ENCODE assay signal across 9 cellular contexts in genomic region chr17:48444531-48445247, GRCh38. TPM values are rescaled to one million over a fixed set of nuclear protein-coding genes. Genes with fewer than 3 reads are reported as not detected.
DNase-seq lines count a peak whose midpoint lies in the region; ATAC-seq and TF ChIP-seq lines count a peak whose summit lies in the region.
"Had no signal": no experiment of that assay in that cellular context is flagged by ENCODE, and none has a peak within 500 bp of the region (broad histone marks: within the 10 kb centered on the region; RNA-seq: fewer than 3 reads in every experiment).

No MANE protein-coding gene starts in this region.

- H3K27me3 ChIP-seq in DOHH2 (ENCODE audit: control insufficient read depth, low read length), result peaks cover 18% of the 10 kb centered on the region
- H3K27me3 ChIP-seq in Karpas-422 (ENCODE audit: low read length), result no peaks in the 10 kb centered on the region
- no peaks in the 10 kb centered on the region for H3K27me3 ChIP-seq in ascending aorta

- peaks cover 5% of the 10 kb centered on the region; the same call in 1 of the 2 replicates for H3F3A ChIP-seq in DOHH2 (ENCODE audit: control insufficient read depth, insufficient read depth)

- no peaks in the 10 kb centered on the region for H3K36me3 Mint-ChIP-seq in activated T-cell treated with anti-CD3 and anti-CD28 coated beads, Interleukin-2, amount 50 U/mL, for 72 hours (ENCODE audit: insufficient read depth in 2 of 2)
- no peaks in the 10 kb centered on the region for H3K36me3 Mint-ChIP-seq in natural killer cell

- H3K36me3 ChIP-seq in DOHH2 (ENCODE audit: control insufficient read depth, low read length) (no peaks in the 10 kb centered on the region), Karpas-422 (ENCODE audit: insufficient read depth, low read length) (no peaks in the 10 kb centered on the region), ascending aorta (no peaks in the 10 kb centered on the region)

- H3K9me3 ChIP-seq in DOHH2 (ENCODE audit: control insufficient read depth, insufficient read depth, low read length) (no peaks in the 10 kb centered on the region), Karpas-422 (ENCODE audit: low read length) (no peaks in the 10 kb centered on the region), ascending aorta (no peaks in the 10 kb centered on the region)

- intact Hi-C loops in natural killer cell (cut with micrococcal nuclease) (loop anchor here (1.0 to 10.0 kb wide), 3 partner anchors 9 to 397 kb away; partner anchors contain the start of gene NFE2L1), ascending aorta (cut with DNase I) (no loop called here)

- peaks cover 63% of the 10 kb centered on the region for H3K4me1 Mint-ChIP-seq in activated T-cell treated with anti-CD3 and anti-CD28 coated beads, Interleukin-2, amount 50 U/mL, for 72 hours (ENCODE audit: low read depth)
- peaks cover 56 to 60% of the 10 kb centered on the region in 2 donors for H3K4me1 Mint-ChIP-seq in natural killer cell

- H2AFZ ChIP-seq in Karpas-422 (ENCODE audit: low read length), result peak overlapping the region; percentile 64

- H3K27ac ChIP-seq in DOHH2 (ENCODE audit: low read depth, low read length) (no peak overlapping the region), Karpas-422 (ENCODE audit: low read length) (peak overlapping the region; percentile 89), ascending aorta (no peak overlapping the region)

- H3K9me3 Mint-ChIP-seq in activated T-cell treated with anti-CD3 and anti-CD28 coated beads, Interleukin-2, amount 50 U/mL, for 72 hours, result peaks cover 3 to 6% of the 10 kb centered on the region in 2 donors
- peaks cover 6 to 8% of the 10 kb centered on the region in 2 donors for H3K9me3 Mint-ChIP-seq in natural killer cell

- H3K9me2 ChIP-seq in DOHH2 (replicated peaks; ENCODE audit: control insufficient read depth, low read length), result no peaks in the 10 kb centered on the region
- no peaks in the 10 kb centered on the region for H3K9me2 ChIP-seq in Karpas-422 (replicated peaks; ENCODE audit: insufficient read depth, low read length)

- H3K9ac ChIP-seq in Karpas-422 (ENCODE audit: low read length), result peak overlapping the region; percentile 69

- H3K27ac Mint-ChIP-seq in activated T-cell treated with anti-CD3 and anti-CD28 coated beads, Interleukin-2, amount 50 U/mL, for 72 hours, result peak overlapping the region; percentile 55
- H3K27ac Mint-ChIP-seq in natural killer cell, result peak overlapping the region; percentile 82 to 84

- peak; percentile 82 for DNase-seq in Karpas-422
- peak; percentile 34 to 37 for DNase-seq in activated T-cell treated with anti-CD3 and anti-CD28 coated beads, Interleukin-2, amount 50 U/mL, for 72 hours
- DNase-seq in natural killer cell, result no peak
- no peak for DNase-seq in ascending aorta (ENCODE audit: low spot score in 2 of 2)
- DNase-seq in activated effector memory CD4-positive, alpha-beta T cell treated with anti-CD3 and anti-CD28 coated beads, Interleukin-2, amount 50 U/mL, for 16 hours, result no peak
- no peak for DNase-seq in iPS-NIHi11 (ENCODE audit: low spot score)
- DNase-seq: NCI-H1930 had no signal

- H3K4me3 ChIP-seq in DOHH2 (ENCODE audit: low read length) (no peak overlapping the region), Karpas-422 (ENCODE audit: low read length) (peak overlapping the region; percentile 59), ascending aorta (no peak overlapping the region)

- peak overlapping the region; percentile 24 for H3K4me2 ChIP-seq in DOHH2 (ENCODE audit: low read length)
- H3K4me2 ChIP-seq in Karpas-422 (ENCODE audit: low read depth, low read length, poor library complexity, severe bottlenecking), result peak overlapping the region; percentile 69

- H3K27me3 Mint-ChIP-seq in activated T-cell treated with anti-CD3 and anti-CD28 coated beads, Interleukin-2, amount 50 U/mL, for 72 hours (ENCODE audit: low read depth), result no peaks in the 10 kb centered on the region
- H3K27me3 Mint-ChIP-seq in natural killer cell (ENCODE audit: low read depth in 2 of 2), result no peaks in the 10 kb centered on the region

- H3K79me2 ChIP-seq in DOHH2 (ENCODE audit: control insufficient read depth, low read length), result no peaks in the 10 kb centered on the region
- H3K79me2 ChIP-seq in Karpas-422 (ENCODE audit: low read length), result no peaks in the 10 kb centered on the region

- TF ChIP-seq CTCF in DOHH2 (IDR thresholded peaks at IDR 0.05; ENCODE audit: low read depth, low read length, poor library complexity, severe bottlenecking), result no peak
- no peak for TF ChIP-seq CTCF in natural killer cell (IDR thresholded peaks at IDR 0.05)
- TF ChIP-seq CTCF in ascending aorta (IDR thresholded peaks at IDR 0.05), result no peak

- peak overlapping the region; percentile 78 to 80 for H3K4me3 Mint-ChIP-seq in activated T-cell treated with anti-CD3 and anti-CD28 coated beads, Interleukin-2, amount 50 U/mL, for 72 hours
- peak overlapping the region; percentile 81 for H3K4me3 Mint-ChIP-seq in natural killer cell

- H4K20me1 ChIP-seq in DOHH2 (ENCODE audit: control insufficient read depth, insufficient read depth, low read depth, low read length) (no peaks in the 10 kb centered on the region), Karpas-422 (ENCODE audit: insufficient read depth, low read depth, low read length) (no peaks in the 10 kb centered on the region)

- peak; percentile 38 to 47 for ATAC-seq in activated T-cell treated with anti-CD3 and anti-CD28 coated beads, Interleukin-2, amount 50 U/mL, for 72 hours (replicated peaks in 1 of 2)
- no peak for ATAC-seq in natural killer cell

- H3K4me1 ChIP-seq in DOHH2 (ENCODE audit: control insufficient read depth, low read length) (peaks cover 51% of the 10 kb centered on the region), Karpas-422 (ENCODE audit: low read length) (peaks cover 55% of the 10 kb centered on the region), ascending aorta (no peaks in the 10 kb centered on the region)

RNA-seq across cellular contexts. Expression of gene SKAP1, which starts 14.7 kb away (rescaled TPM):
- total RNA-seq in Karpas-422 (2014; rRNA removed; shearing (Covaris generic); ENCODE audit: low replicate concordance), result 1.2 and 1.8 TPM in 2 replicates
- total RNA-seq in activated T-cell treated with anti-CD3 and anti-CD28 coated beads, Interleukin-2, amount 50 U/mL, for 72 hours, result 100 to 1,000 TPM in 1 of 2 donors, 10 to 100 TPM in 1; 96.6 to 108 TPM
- 100 to 1,000 TPM; 168 to 227 (median 190) TPM for total RNA-seq in natural killer cell
- total RNA-seq in ascending aorta, result not detected
- total RNA-seq: RPMI7951 had no signal

Comparison
In these comparisons a context has a peak if more than half of its experiments do, and no peak if none do; other contexts are left out.
1. DNase-seq: peak in Karpas-422 (single experiment) and activated T-cell treated with anti-CD3 and anti-CD28 coated beads, Interleukin-2, amount 50 U/mL, for 72 hours (2 of 2); none in natural killer cell (single experiment), ascending aorta (0 of 2), activated effector memory CD4-positive, alpha-beta T cell treated with anti-CD3 and anti-CD28 coated beads, Interleukin-2, amount 50 U/mL, for 16 hours (single experiment) and iPS-NIHi11 (single experiment).
2. ATAC-seq: peak in activated T-cell treated with anti-CD3 and anti-CD28 coated beads, Interleukin-2, amount 50 U/mL, for 72 hours (2 of 2); none in natural killer cell (0 of 3).
3. RNA of gene SKAP1, which starts 14.7 kb away (total RNA-seq): 168 to 227 TPM in natural killer cell and 96.6 to 108 TPM in activated T-cell treated with anti-CD3 and anti-CD28 coated beads, Interleukin-2, amount 50 U/mL, for 72 hours; 1.2 to 1.8 TPM in Karpas-422 and not detected in ascending aorta (single experiment); every median in the first group is over 10 times any median in the second.